33 cellular contexts compared by ENCODE assay signal in genomic region chr21:30598802-30599201, GRCh38. TPM values are rescaled to one million over a fixed set of nuclear protein-coding genes. Genes with fewer than 3 reads are reported as not detected.
"Had no signal": no experiment of that assay in that cellular context is flagged by ENCODE, and none has a peak within 500 bp of the region (broad histone marks: within the 10 kb centered on the region; RNA-seq: fewer than 3 reads in every experiment).

Gene KRTAP6-2, minus strand, starts transcription at chr21:30598902. Its CDS starts 28 bp downstream, at chr21:30598874.

- H3K4me1 ChIP-seq: adrenal gland, ascending aorta, body of pancreas, breast epithelium had no signal

- H3K9me3 ChIP-seq: adrenal gland, ascending aorta, body of pancreas, breast epithelium had no signal

- H3K36me3 ChIP-seq: adrenal gland, ascending aorta, brain microvascular endothelial cell, breast epithelium, cardiac muscle cell had no signal

- FAIRE-seq: astrocyte, bronchial epithelial cell had no signal

- H3K27ac ChIP-seq: adrenal gland, ascending aorta, body of pancreas, brain microvascular endothelial cell, breast epithelium, cardiac muscle cell had no signal

- DNase-seq: activated effector memory CD4-positive, alpha-beta T cell treated with anti-CD3 and anti-CD28 coated beads, Interleukin-2, amount 50 U/mL, for 16 hours; activated effector memory CD4-positive, alpha-beta T cell treated with Interleukin-2 at 50 U/mL for 16 hours; activated gamma-delta T cell; activated gamma-delta T cell treated with Interleukin-2 at 50 U/mL for 16 hours; activated naive CD4-positive, alpha-beta T cell; activated naive CD4-positive, alpha-beta T cell treated with anti-CD3 and anti-CD28 coated beads for 36 hours; activated naive CD4-positive, alpha-beta T cell treated with anti-CD3 and anti-CD28 coated beads, Interleukin-2, amount 10 ng/mL, durations not matched to agents 7 days and 5 days; activated naive CD4-positive, alpha-beta T cell treated with anti-CD3 and anti-CD28 coated beads, Interleukin-2, amount 50 U/mL, for 16 hours; activated naive CD4-positive, alpha-beta T cell treated with Interleukin-2 at 50 U/mL for 16 hours; activated naive CD8-positive, alpha-beta T cell treated with anti-CD3 and anti-CD28 coated beads for 36 hours; activated naive CD8-positive, alpha-beta T cell treated with anti-CD3 and anti-CD28 coated beads, Interleukin-2, amount 10 ng/mL, durations not matched to agents 7 days and 5 days; activated naive CD8-positive, alpha-beta T cell treated with anti-CD3 and anti-CD28 coated beads, Interleukin-2, amount 50 U/mL, for 24 hours; activated T-cell treated with anti-CD3 and anti-CD28 coated beads, Interleukin-2, amount 50 U/mL, for 1 hour; activated T-cell treated with anti-CD3 and anti-CD28 coated beads, Interleukin-2, amount 50 U/mL, for 24 hours; activated T-cell treated with anti-CD3 and anti-CD28 coated beads, Interleukin-2, amount 50 U/mL, for 4 hours; activated T-cell treated with anti-CD3 and anti-CD28 coated beads, Interleukin-2, amount 50 U/mL, for 48 hours; activated T-cell treated with anti-CD3 and anti-CD28 coated beads, Interleukin-2, amount 50 U/mL, for 72 hours; adrenal gland; amniotic stem cell; amygdala; anterior cingulate cortex; aorta; body of pancreas; brain microvascular endothelial cell; caudate nucleus; central memory CD4-positive, alpha-beta T cell; cerebellar nuclear complex had no signal

- H3K27me3 ChIP-seq: adrenal gland, ascending aorta, body of pancreas, brain microvascular endothelial cell, breast epithelium, cardiac muscle cell had no signal

- H3K4me3 ChIP-seq: adrenal gland, ascending aorta, body of pancreas, breast epithelium, cardiac muscle cell had no signal

RNA-seq across cellular contexts. Expression of gene KRTAP6-2, which starts in this region (rescaled TPM):
- polyA plus RNA-seq: adipose tissue, adrenal gland, aorta, cardiac muscle cell had no signal
